9 cellular contexts compared by ENCODE assay signal in the genomic region with DNA sequence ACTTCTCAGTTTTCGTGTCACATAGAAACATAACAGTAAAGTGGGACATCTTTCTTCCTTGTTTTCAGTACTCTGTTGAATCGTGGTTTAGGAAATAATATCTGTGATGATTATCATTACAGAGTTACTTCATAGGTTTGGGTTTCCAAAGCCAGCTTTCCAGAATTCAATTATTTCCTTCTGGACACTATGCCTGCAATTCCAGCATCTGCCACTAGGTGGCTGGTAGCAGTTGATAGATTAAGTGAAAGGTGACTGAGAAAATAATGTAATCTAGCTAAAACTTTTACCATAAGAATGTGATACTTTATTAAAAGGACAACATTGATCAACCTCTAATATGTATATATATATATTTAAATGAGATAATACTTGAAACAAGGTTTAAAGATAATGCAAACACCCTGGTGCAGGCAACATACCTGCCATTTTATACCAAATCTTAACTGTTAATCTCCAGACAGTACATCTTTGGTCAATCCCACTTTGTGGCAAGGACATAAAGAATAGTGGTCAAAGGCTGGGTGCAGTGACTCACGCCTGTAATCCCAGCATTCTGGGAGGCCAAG.
DNase-seq lines count a peak whose midpoint lies in the region; ATAC-seq, FAIRE-seq and TF ChIP-seq lines count a peak whose summit lies in the region.
"Had no signal": no experiment of that assay in that cellular context is flagged by ENCODE, and none has a peak within 500 bp of the region (broad histone marks: within the 10 kb centered on the region; RNA-seq: fewer than 3 reads in every experiment).

No MANE protein-coding gene starts in this region.

- no peaks in the 10 kb centered on the region for H3K27me3 ChIP-seq in left lung

- H3K27ac ChIP-seq in A549 (no peak overlapping the region), left lung (no peak overlapping the region), kidney (ENCODE audit: low read depth in 2 of 2, low read length in 2 of 2) (no peak overlapping the region)

- H3K27me3 Mint-ChIP-seq in effector memory CD8-positive, alpha-beta T cell: peaks cover 0 to 10% of the 10 kb centered on the region in 2 donors

- TF ChIP-seq POLR2A in A549 (IDR thresholded peaks at IDR 0.05; ENCODE audit: low read length): no peak

- no peak overlapping the region for H3K9ac ChIP-seq in kidney (ENCODE audit: low read length in 2 of 2)

- TF ChIP-seq EP300 in A549 (IDR thresholded peaks at IDR 0.05): no peak

- TF ChIP-seq CTCF in A549 (IDR thresholded peaks at IDR 0.05): peak; percentile 63
- TF ChIP-seq CTCF in GM12874 (IDR thresholded peaks at IDR 0.05; ENCODE audit: insufficient read depth, low read depth, low read length): peak; percentile 57
- peak; percentile 80 to 83 for TF ChIP-seq CTCF in left lung (IDR thresholded peaks at IDR 0.05)
- TF ChIP-seq CTCF in kidney (IDR thresholded peaks at IDR 0.05; ENCODE audit: borderline replicate concordance, extremely low read depth, insufficient read depth): no peak

- H3K27ac Mint-ChIP-seq in effector memory CD8-positive, alpha-beta T cell: no peak overlapping the region

- ATAC-seq in A549 (no peak), left lung (no peak), GM18873 (IDR thresholded peaks at IDR 0.05; ENCODE audit: low FRiP score, unreplicated experiment) (no peak)
- no peak for ATAC-seq in effector memory CD8-positive, alpha-beta T cell (replicated peaks)

- DNase-seq in A549 (ENCODE audit: low read depth in 1 of 2, low spot score in 1 of 2): peak in 1 of 2 experiments; percentile 35
- DNase-seq in activated CD4-positive, alpha-beta T cell treated with anti-CD3 and anti-CD28 coated beads, Interleukin-2, amount 50 U/mL, for 1 hour: peak; percentile 26
- no peak for DNase-seq in left lung
- DNase-seq in effector memory CD8-positive, alpha-beta T cell: no peak
- no peak for DNase-seq in kidney
- no peak for DNase-seq in NCI-H446 (lab: John Stamatoyannopoulos, UW)

- POLR2A ChIA-PET in A549 (lab: Yijun Ruan, JAX): interaction anchor here (0.6 kb wide), 1 partner anchor 18 kb away, joined by 4 read pairs; no protein-coding TSS in a partner anchor

- H3K36me3 Mint-ChIP-seq in effector memory CD8-positive, alpha-beta T cell (ENCODE audit: insufficient read depth): peaks cover 6% of the 10 kb centered on the region

- peak; percentile 19 to 20; a peak in 2 of 5 replicates for TF ChIP-seq RAD21 in A549 (conservative IDR thresholded peaks at IDR 0.05 in 1 of 2, IDR thresholded peaks at IDR 0.05 in 1 of 2)

- no peak overlapping the region for H3K4me3 ChIP-seq in A549
- H3K4me3 ChIP-seq in left lung: no peak overlapping the region
- no peak overlapping the region for H3K4me3 ChIP-seq in kidney (ENCODE audit: low read length in 2 of 2)

- no peak overlapping the region for H3K4me3 Mint-ChIP-seq in effector memory CD8-positive, alpha-beta T cell

- H3K4me1 ChIP-seq in A549 (peaks cover 14% of the 10 kb centered on the region), left lung (peaks cover 6 to 17% of the 10 kb centered on the region in 2 donors), kidney (ENCODE audit: control insufficient read depth in 1 of 2, insufficient read depth in 1 of 2, low read depth in 1 of 2, low read length in 2 of 2) (peaks cover 0 to 9% of the 10 kb centered on the region in 2 donors)

- WGBS in A549 (ENCODE audit: missing lambda C conversion rate): 60% methylated on average over 3 of the region's 3 CpGs

- no peak overlapping the region for H3K4me2 ChIP-seq in A549

- no peaks in the 10 kb centered on the region for H3K9me3 Mint-ChIP-seq in effector memory CD8-positive, alpha-beta T cell

- H3K9me3 ChIP-seq in A549: peaks cover 5% of the 10 kb centered on the region; the same call in 2 of the 3 replicates
- peaks cover 0 to 7% of the 10 kb centered on the region in 2 donors for H3K9me3 ChIP-seq in left lung
- peaks cover 4 to 7% of the 10 kb centered on the region in 2 donors for H3K9me3 ChIP-seq in kidney (ENCODE audit: control insufficient read depth in 1 of 2, low read length in 2 of 2)

- CTCF ChIA-PET in A549 (lab: Yijun Ruan, JAX): interaction anchor here (0.6 to 6.5 kb wide), 18 partner anchors 12 to 170 kb away, joined by 3 to 39 read pairs (median 4); a partner anchor contains a TSS

- H3K4me1 Mint-ChIP-seq in effector memory CD8-positive, alpha-beta T cell (ENCODE audit: low read depth in 2 of 2): peaks cover 6 to 11% of the 10 kb centered on the region in 2 donors

- no peaks in the 10 kb centered on the region for H3K36me3 ChIP-seq in left lung
- no peaks in the 10 kb centered on the region for H3K36me3 ChIP-seq in kidney (ENCODE audit: control insufficient read depth in 1 of 2, insufficient read depth in 2 of 2, low read length in 2 of 2)

- intact Hi-C loops in left lung (cut with DNase I) (no loop called here), kidney (cut with DNase I) (no loop called here)

- FAIRE-seq in A549 (lab: Jason Lieb, UNC): no peak
- FAIRE-seq in kidney (lab: Jason Lieb, UNC): no peak
- FAIRE-seq: GM12891 had no signal

TF ChIP-seq in A549, 52 proteins besides CTCF, POLR2A, EP300 and RAD21:
- TF ChIP-seq, protein P1, sequence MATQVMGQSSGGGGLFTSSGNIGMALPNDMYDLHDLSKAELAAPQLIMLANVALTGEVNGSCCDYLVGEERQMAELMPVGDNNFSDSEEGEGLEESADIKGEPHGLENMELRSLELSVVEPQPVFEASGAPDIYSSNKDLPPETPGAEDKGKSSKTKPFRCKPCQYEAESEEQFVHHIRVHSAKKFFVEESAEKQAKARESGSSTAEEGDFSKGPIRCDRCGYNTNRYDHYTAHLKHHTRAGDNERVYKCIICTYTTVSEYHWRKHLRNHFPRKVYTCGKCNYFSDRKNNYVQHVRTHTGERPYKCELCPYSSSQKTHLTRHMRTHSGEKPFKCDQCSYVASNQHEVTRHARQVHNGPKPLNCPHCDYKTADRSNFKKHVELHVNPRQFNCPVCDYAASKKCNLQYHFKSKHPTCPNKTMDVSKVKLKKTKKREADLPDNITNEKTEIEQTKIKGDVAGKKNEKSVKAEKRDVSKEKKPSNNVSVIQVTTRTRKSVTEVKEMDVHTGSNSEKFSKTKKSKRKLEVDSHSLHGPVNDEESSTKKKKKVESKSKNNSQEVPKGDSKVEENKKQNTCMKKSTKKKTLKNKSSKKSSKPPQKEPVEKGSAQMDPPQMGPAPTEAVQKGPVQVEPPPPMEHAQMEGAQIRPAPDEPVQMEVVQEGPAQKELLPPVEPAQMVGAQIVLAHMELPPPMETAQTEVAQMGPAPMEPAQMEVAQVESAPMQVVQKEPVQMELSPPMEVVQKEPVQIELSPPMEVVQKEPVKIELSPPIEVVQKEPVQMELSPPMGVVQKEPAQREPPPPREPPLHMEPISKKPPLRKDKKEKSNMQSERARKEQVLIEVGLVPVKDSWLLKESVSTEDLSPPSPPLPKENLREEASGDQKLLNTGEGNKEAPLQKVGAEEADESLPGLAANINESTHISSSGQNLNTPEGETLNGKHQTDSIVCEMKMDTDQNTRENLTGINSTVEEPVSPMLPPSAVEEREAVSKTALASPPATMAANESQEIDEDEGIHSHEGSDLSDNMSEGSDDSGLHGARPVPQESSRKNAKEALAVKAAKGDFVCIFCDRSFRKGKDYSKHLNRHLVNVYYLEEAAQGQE (IDR thresholded peaks at IDR 0.05): no peak
- TF ChIP-seq SMC3 (IDR thresholded peaks at IDR 0.05): peak; percentile 34; the same call in 1 of the 3 replicates
